21 cellular contexts compared by ENCODE assay signal in genomic region chr14:33655421-33655820, GRCh38.
"Had no signal": no experiment of that assay in that cellular context is flagged by ENCODE, and none has a peak within 500 bp of the region (broad histone marks: within the 10 kb centered on the region; RNA-seq: fewer than 3 reads in every experiment).

No MANE protein-coding gene starts in this region.

- FAIRE-seq: islet of Langerhans had no signal

- H3K4me3 ChIP-seq: gastroesophageal sphincter, spleen, upper lobe of left lung had no signal

- DNase-seq: activated B cell treated with CpG ODN at 0.5 μM for 24 hours; activated CD4-positive, alpha-beta memory T cell treated with anti-CD3 and anti-CD28 coated beads for 36 hours; activated CD4-positive, alpha-beta T cell treated with anti-CD3 and anti-CD28 coated beads for 4 hours; activated effector memory CD4-positive, alpha-beta T cell treated with Interleukin-2 at 50 U/mL for 16 hours; activated naive CD4-positive, alpha-beta T cell treated with anti-CD3 and anti-CD28 coated beads for 36 hours; activated naive CD8-positive, alpha-beta T cell treated with anti-CD3 and anti-CD28 coated beads, Interleukin-2, amount 10 ng/mL, durations not matched to agents 7 days and 5 days; activated T-cell treated with anti-CD3 and anti-CD28 coated beads, Interleukin-2, amount 50 U/mL, for 72 hours; amniotic stem cell; effector CD8-positive, alpha-beta T cell; head of caudate nucleus; hypothalamus; left ventricle myocardium superior; naive B cell; nucleus accumbens; spleen; stimulated activated CD4-positive, alpha-beta T cell treated with anti-CD3 and anti-CD28 coated beads, Interleukin-4, amount 100 ng/mL, for 1 hour; stimulated activated naive CD4-positive, alpha-beta T cell treated with Interleukin-2 at 50 U/mL for 16 hours; T1000; upper lobe of left lung had no signal
